ENCODE assay signal across 1 cellular context in the genomic region with DNA sequence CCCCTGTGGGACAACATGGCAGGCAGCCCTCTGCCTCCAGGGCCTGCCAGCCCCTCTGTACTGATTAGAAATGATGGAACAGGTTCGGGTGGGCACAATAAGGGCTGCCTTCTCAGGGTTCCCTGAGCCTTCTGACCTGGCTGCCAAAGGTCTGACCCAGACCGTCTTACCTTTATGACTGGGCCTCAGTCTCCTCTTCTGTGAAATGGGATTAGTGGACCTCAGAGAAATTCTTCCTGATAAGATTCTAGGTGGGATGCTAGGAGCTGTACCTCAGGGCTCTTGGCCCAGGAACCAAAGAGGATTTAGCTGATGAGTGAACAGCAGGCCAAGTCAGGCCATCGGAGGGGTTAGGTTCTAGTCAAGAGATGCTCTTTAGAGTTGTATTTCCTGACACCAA.
TF ChIP-seq lines count a peak whose summit lies in the region.

No MANE protein-coding gene starts in this region.

TF ChIP-seq in HepG2, 621 proteins besides CTCF, POLR2A, EP300 and RAD21:
- TF ChIP-seq RFX3 (CRISPR knock-in tag; IDR thresholded peaks at IDR 0.05) = no peak
- peak; percentile 30; the same call in 1 of the 2 replicates for TF ChIP-seq ZMYM3 (CRISPR knock-in tag; IDR thresholded peaks at IDR 0.05)
- no peak for TF ChIP-seq ELF4 (CRISPR knock-in tag; IDR thresholded peaks at IDR 0.05; ENCODE audit: borderline replicate concordance)
- TF ChIP-seq SRSF1 (optimal IDR thresholded peaks at IDR 0.05; ENCODE audit: low read depth, low read length) = no peak
- TF ChIP-seq ZNF629 (CRISPR knock-in tag; conservative IDR thresholded peaks at IDR 0.05) = peak; percentile 89
- TF ChIP-seq, protein P1, sequence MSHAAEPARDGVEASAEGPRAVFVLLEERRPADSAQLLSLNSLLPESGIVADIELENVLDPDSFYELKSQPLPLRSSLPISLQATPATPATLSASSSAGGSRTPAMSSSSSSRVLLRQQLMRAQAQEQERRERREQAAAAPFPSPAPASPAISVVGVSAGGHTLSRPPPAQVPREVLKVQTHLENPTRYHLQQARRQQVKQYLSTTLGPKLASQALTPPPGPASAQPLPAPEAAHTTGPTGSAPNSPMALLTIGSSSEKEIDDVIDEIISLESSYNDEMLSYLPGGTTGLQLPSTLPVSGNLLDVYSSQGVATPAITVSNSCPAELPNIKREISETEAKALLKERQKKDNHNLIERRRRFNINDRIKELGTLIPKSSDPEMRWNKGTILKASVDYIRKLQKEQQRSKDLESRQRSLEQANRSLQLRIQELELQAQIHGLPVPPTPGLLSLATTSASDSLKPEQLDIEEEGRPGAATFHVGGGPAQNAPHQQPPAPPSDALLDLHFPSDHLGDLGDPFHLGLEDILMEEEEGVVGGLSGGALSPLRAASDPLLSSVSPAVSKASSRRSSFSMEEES (CRISPR knock-in tag; IDR thresholded peaks at IDR 0.05) = no peak
- TF ChIP-seq, protein P2, sequence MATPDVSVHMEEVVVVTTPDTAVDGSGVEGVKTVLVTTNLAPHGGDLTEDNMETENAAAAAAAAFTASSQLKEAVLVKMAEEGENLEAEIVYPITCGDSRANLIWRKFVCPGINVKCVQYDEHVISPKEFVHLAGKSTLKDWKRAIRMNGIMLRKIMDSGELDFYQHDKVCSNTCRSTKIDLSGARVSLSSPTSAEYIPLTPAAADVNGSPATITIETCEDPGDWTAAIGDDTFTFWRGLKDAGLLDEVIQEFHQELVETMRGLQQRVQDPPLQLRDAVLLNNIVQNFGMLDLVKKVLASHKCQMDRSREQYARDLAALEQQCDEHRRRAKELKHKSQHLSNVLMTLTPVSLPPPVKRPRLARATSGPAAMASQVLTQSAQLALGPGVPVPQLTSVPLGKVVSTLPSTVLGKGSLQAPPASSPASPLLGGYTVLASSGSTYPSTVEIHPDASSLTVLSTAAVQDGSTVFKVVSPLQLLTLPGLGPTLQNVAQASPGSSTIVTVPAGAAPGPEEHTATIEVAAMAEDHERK (CRISPR knock-in tag; IDR thresholded peaks at IDR 0.05; ENCODE audit: low read depth) = no peak
- no peak for TF ChIP-seq SP1 (IDR thresholded peaks at IDR 0.05)
- TF ChIP-seq SP1 (CRISPR knock-in tag; IDR thresholded peaks at IDR 0.05) = no peak
- no peak for TF ChIP-seq ONECUT2 (CRISPR knock-in tag; IDR thresholded peaks at IDR 0.05)
- TF ChIP-seq, protein P3, sequence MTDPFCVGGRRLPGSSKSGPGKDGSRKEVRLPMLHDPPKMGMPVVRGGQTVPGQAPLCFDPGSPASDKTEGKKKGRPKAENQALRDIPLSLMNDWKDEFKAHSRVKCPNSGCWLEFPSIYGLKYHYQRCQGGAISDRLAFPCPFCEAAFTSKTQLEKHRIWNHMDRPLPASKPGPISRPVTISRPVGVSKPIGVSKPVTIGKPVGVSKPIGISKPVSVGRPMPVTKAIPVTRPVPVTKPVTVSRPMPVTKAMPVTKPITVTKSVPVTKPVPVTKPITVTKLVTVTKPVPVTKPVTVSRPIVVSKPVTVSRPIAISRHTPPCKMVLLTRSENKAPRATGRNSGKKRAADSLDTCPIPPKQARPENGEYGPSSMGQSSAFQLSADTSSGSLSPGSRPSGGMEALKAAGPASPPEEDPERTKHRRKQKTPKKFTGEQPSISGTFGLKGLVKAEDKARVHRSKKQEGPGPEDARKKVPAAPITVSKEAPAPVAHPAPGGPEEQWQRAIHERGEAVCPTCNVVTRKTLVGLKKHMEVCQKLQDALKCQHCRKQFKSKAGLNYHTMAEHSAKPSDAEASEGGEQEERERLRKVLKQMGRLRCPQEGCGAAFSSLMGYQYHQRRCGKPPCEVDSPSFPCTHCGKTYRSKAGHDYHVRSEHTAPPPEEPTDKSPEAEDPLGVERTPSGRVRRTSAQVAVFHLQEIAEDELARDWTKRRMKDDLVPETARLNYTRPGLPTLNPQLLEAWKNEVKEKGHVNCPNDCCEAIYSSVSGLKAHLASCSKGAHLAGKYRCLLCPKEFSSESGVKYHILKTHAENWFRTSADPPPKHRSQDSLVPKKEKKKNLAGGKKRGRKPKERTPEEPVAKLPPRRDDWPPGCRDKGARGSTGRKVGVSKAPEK (CRISPR knock-in tag; IDR thresholded peaks at IDR 0.05; ENCODE audit: borderline replicate concordance) = no peak
